8 cellular contexts compared by ENCODE assay signal in the genomic region with DNA sequence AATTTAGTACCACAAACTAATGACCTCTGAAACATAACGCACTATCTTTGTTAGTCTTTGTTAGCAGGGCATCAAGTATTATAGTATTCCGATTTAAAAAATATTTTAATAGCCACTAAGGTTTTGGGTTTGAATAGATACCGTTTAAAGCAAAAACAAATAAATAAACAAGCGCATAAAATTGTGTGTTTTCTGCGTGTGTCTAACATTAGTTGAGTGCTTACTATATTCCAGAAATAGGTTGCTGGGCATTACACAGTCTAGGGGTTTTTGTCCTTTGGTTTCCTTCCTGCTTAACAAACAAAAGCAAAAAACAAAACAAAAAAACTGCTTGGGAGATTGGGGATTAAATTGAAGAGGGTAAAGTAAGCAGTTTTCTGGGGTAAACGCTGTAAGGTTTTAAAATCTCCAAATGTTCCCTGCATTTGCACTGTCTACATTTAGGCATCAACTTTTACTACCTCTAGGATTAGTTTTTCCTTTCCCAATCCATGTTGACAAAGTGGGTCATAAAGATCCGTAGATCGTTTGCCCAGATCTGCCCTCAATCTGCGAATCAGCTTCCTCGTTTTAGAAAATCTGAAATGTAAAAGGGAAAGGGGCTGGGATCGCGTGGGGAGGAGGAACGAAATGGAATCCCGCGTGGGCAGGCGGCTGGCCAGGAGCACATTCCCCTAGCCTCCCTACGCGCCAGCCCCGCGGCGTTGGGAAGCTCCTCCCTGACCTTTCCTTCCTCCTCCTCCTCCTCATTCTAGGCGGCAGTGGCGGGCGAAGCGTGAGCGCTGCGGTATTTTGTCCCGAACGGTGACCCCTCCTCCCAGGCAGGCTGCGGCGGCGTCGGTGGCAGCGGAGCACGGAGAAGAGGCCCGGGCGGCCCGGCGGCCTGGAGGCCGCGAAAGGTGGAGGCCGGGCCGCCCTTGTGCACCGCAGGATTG. TPM values are rescaled to one million over a fixed set of nuclear protein-coding genes. Genes with fewer than 3 reads are reported as not detected.
DNase-seq lines count a peak whose midpoint lies in the region; ATAC-seq and FAIRE-seq lines count a peak whose summit lies in the region.

A gene (plus strand): TSS at position 749 of the 935 bp plus-strand sequence. CDS start 382 bp downstream, outside the sequence.

- ATAC-seq in HG03354 (IDR thresholded peaks at IDR 0.05; ENCODE audit: poor library complexity, severe bottlenecking, unreplicated experiment): peak; percentile 67
- peak; percentile 49 for ATAC-seq in stimulated activated effector memory CD8-positive, alpha-beta T cell treated with anti-CD3 and anti-CD28 coated beads, Interleukin-12 subunit alpha, Interleukin-12 subunit beta, amount 100 ng/mL, for 72 hours

- peak within 1 kb of the TSS; percentile 61 for H3K4me3 Mint-ChIP-seq in stimulated activated effector memory CD8-positive, alpha-beta T cell treated with anti-CD3 and anti-CD28 coated beads, Interleukin-12 subunit alpha, Interleukin-12 subunit beta, amount 100 ng/mL, for 72 hours

- FAIRE-seq in GM19239 (lab: Jason Lieb, UNC): peak; percentile 62

- peak within 1 kb of the TSS; percentile 77 for H3K4me3 ChIP-seq in mesodermal cell (ENCODE audit: extremely low read depth, insufficient read depth, low read length, poor library complexity, severe bottlenecking)

- H3K4me1 ChIP-seq in mesodermal cell (ENCODE audit: control insufficient read depth, insufficient read depth, low read length, poor library complexity, severe bottlenecking): no peaks in the 10 kb centered on the region

- H3K9me3 Mint-ChIP-seq in stimulated activated effector memory CD8-positive, alpha-beta T cell treated with anti-CD3 and anti-CD28 coated beads, Interleukin-12 subunit alpha, Interleukin-12 subunit beta, amount 100 ng/mL, for 72 hours: peaks cover 5% of the 10 kb centered on the region

- no peaks in the 10 kb centered on the region for H3K36me3 ChIP-seq in mesodermal cell (ENCODE audit: control insufficient read depth, insufficient read depth, low read length)

- no peak within 1 kb of the TSS for H3K27ac Mint-ChIP-seq in stimulated activated effector memory CD8-positive, alpha-beta T cell treated with anti-CD3 and anti-CD28 coated beads, Interleukin-12 subunit alpha, Interleukin-12 subunit beta, amount 100 ng/mL, for 72 hours

- H3K27ac ChIP-seq in mesodermal cell (ENCODE audit: low read depth, low read length, severe bottlenecking): peak within 1 kb of the TSS; percentile 89

- peaks cover 4% of the 10 kb centered on the region for H3K4me1 Mint-ChIP-seq in stimulated activated effector memory CD8-positive, alpha-beta T cell treated with anti-CD3 and anti-CD28 coated beads, Interleukin-12 subunit alpha, Interleukin-12 subunit beta, amount 100 ng/mL, for 72 hours

- no peaks in the 10 kb centered on the region for H3K36me3 Mint-ChIP-seq in stimulated activated effector memory CD8-positive, alpha-beta T cell treated with anti-CD3 and anti-CD28 coated beads, Interleukin-12 subunit alpha, Interleukin-12 subunit beta, amount 100 ng/mL, for 72 hours

- DNase-seq in C1 segment of cervical spinal cord (lab: John Stamatoyannopoulos, UW) (peak; percentile 17 to 84 (median 74)), GM19239 (ENCODE audit: insufficient read length, low spot score) (peak; percentile 28), NCI-H460 (ENCODE audit: extremely low read depth, low read depth) (peak; percentile 74), epidermal melanocyte (ENCODE audit: insufficient read length, low spot score) (peak; percentile 59)
- peak; percentile 55 to 65 for DNase-seq in activated CD4-positive, alpha-beta T cell treated with anti-CD3 and anti-CD28 coated beads, Interleukin-2, amount 50 U/mL, for 48 hours
- no peak for DNase-seq in stimulated activated effector memory CD8-positive, alpha-beta T cell treated with anti-CD3 and anti-CD28 coated beads, Interleukin-12 subunit alpha, Interleukin-12 subunit beta, amount 100 ng/mL, for 72 hours (ENCODE audit: low spot score in 2 of 2)

- H3K9me3 ChIP-seq in mesodermal cell (ENCODE audit: control insufficient read depth, low read length): no peaks in the 10 kb centered on the region

- 0% methylated on average over 23 to 26 of the region's 44 CpGs for WGBS in mesodermal cell (ENCODE audit: insufficient coverage in 2 of 2), 2 experiments

RNA-seq across cellular contexts. Expression of the gene that starts here (rescaled TPM):
- total RNA-seq in NCI-H460 (2014; rRNA removed; shearing (Covaris generic)): 76.0 and 83.5 TPM in 2 replicates
- polyA plus RNA-seq in NCI-H460 (2014; cell fraction: nucleus; rRNA removed): 64.8 and 129 TPM in 2 replicates
- 45.1 TPM for polyA plus RNA-seq in mesodermal cell (2013, experiment 1 of 2)
- 50.4 TPM for polyA plus RNA-seq in mesodermal cell (2013, experiment 2 of 2)

Comparison
In these comparisons a context has a peak if more than half of its experiments do, and no peak if none do; other contexts are left out.
1. DNase-seq: peak in C1 segment of cervical spinal cord (14 of 14), GM19239 (single experiment), NCI-H460 (single experiment), activated CD4-positive, alpha-beta T cell treated with anti-CD3 and anti-CD28 coated beads, Interleukin-2, amount 50 U/mL, for 48 hours (2 of 2) and epidermal melanocyte (single experiment); none in stimulated activated effector memory CD8-positive, alpha-beta T cell treated with anti-CD3 and anti-CD28 coated beads, Interleukin-12 subunit alpha, Interleukin-12 subunit beta, amount 100 ng/mL, for 72 hours (0 of 2).